Comparison of ENCODE assay signal across 25 cellular contexts in the genomic region with DNA sequence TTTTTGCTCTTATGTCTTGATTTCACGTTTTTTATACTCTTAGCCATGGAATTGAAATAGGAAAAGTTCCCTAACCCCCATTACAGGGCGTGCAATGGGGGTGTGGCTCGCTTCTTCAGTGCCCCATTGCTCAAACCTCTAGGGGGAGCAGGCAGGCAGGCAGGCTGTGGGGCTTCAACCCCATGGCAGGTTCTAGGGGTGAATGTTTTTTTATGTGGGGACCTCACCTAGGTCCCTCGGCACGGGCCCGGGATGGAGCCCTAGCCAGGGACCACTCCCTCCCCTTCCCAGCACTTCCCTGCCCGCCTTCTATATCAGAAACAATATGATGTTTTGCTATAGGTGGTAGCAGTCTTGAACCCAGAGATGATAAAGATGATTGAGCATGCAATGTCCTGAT.
"Had no signal": no experiment of that assay in that cellular context is flagged by ENCODE, and none has a peak within 500 bp of the region (broad histone marks: within the 10 kb centered on the region; RNA-seq: fewer than 3 reads in every experiment).

No MANE protein-coding gene starts in this region.

- H3K27me3 ChIP-seq: body of pancreas, breast epithelium, SJCRH30 had no signal

- H3K4me1 Mint-ChIP-seq: activated CD4-positive, alpha-beta T cell treated with anti-CD3 and anti-CD28 coated beads for 36 hours; activated CD4-positive, alpha-beta T cell treated with anti-CD3 and anti-CD28 coated beads, Interleukin-2, amount 10 ng/mL, durations not matched to agents 7 days and 5 days; activated naive CD4-positive, alpha-beta T cell treated with anti-CD3 and anti-CD28 coated beads, Interleukin-2, amount 50 U/mL, for 24 hours; activated naive CD8-positive, alpha-beta T cell treated with anti-CD3 and anti-CD28 coated beads, Interleukin-2, amount 10 ng/mL, durations not matched to agents 7 days and 5 days had no signal

- H3K36me3 ChIP-seq: breast epithelium, SJCRH30 had no signal

- H3K27ac Mint-ChIP-seq: activated CD4-positive, alpha-beta T cell treated with anti-CD3 and anti-CD28 coated beads for 36 hours; activated CD4-positive, alpha-beta T cell treated with anti-CD3 and anti-CD28 coated beads, Interleukin-2, amount 10 ng/mL, durations not matched to agents 7 days and 5 days; activated CD8-positive, alpha-beta T cell treated with anti-CD3 and anti-CD28 coated beads, Interleukin-2, amount 10 ng/mL, durations not matched to agents 7 days and 5 days; activated naive CD4-positive, alpha-beta T cell treated with anti-CD3 and anti-CD28 coated beads, Interleukin-2, amount 50 U/mL, for 24 hours; activated naive CD8-positive, alpha-beta T cell treated with anti-CD3 and anti-CD28 coated beads, Interleukin-2, amount 10 ng/mL, durations not matched to agents 7 days and 5 days; activated T-cell treated with anti-CD3 and anti-CD28 coated beads, Interleukin-2, amount 50 U/mL, for 24 hours; activated T-helper 2 cell treated with anti-CD3 and anti-CD28 coated beads, Interferon-gamma antibody, Interleukin-2, Interleukin-4, amounts not matched to agents 10 μg/mL and 5 μg/mL and 100 μg/mL, durations not matched to agents 14 hours and 24 hours and 36 hours had no signal

- H3K9me3 ChIP-seq: body of pancreas, breast epithelium, SJCRH30 had no signal

- H3K4me3 Mint-ChIP-seq: activated CD4-positive, alpha-beta T cell treated with anti-CD3 and anti-CD28 coated beads for 36 hours; activated CD4-positive, alpha-beta T cell treated with anti-CD3 and anti-CD28 coated beads, Interleukin-2, amount 10 ng/mL, durations not matched to agents 7 days and 5 days; activated CD8-positive, alpha-beta T cell treated with anti-CD3 and anti-CD28 coated beads, Interleukin-2, amount 10 ng/mL, durations not matched to agents 7 days and 5 days; activated naive CD4-positive, alpha-beta T cell treated with anti-CD3 and anti-CD28 coated beads, Interleukin-2, amount 50 U/mL, for 24 hours; activated naive CD8-positive, alpha-beta T cell treated with anti-CD3 and anti-CD28 coated beads, Interleukin-2, amount 10 ng/mL, durations not matched to agents 7 days and 5 days; activated T-cell treated with anti-CD3 and anti-CD28 coated beads, Interleukin-2, amount 50 U/mL, for 24 hours had no signal

- H3K27me3 Mint-ChIP-seq: activated CD4-positive, alpha-beta T cell treated with anti-CD3 and anti-CD28 coated beads for 36 hours; activated CD4-positive, alpha-beta T cell treated with anti-CD3 and anti-CD28 coated beads, Interleukin-2, amount 10 ng/mL, durations not matched to agents 7 days and 5 days; activated naive CD4-positive, alpha-beta T cell treated with anti-CD3 and anti-CD28 coated beads, Interleukin-2, amount 50 U/mL, for 24 hours; activated naive CD8-positive, alpha-beta T cell treated with anti-CD3 and anti-CD28 coated beads, Interleukin-2, amount 10 ng/mL, durations not matched to agents 7 days and 5 days; activated T-cell treated with anti-CD3 and anti-CD28 coated beads, Interleukin-2, amount 50 U/mL, for 24 hours had no signal

- H3K4me2 ChIP-seq: PC-9 had no signal

- H2AFZ ChIP-seq: PC-9 had no signal

- H3K9me3 Mint-ChIP-seq: activated CD4-positive, alpha-beta T cell treated with anti-CD3 and anti-CD28 coated beads, Interleukin-2, amount 10 ng/mL, durations not matched to agents 7 days and 5 days; activated naive CD4-positive, alpha-beta T cell treated with anti-CD3 and anti-CD28 coated beads, Interleukin-2, amount 50 U/mL, for 24 hours; activated naive CD8-positive, alpha-beta T cell treated with anti-CD3 and anti-CD28 coated beads, Interleukin-2, amount 10 ng/mL, durations not matched to agents 7 days and 5 days; activated T-helper 2 cell treated with anti-CD3 and anti-CD28 coated beads, Interferon-gamma antibody, Interleukin-2, Interleukin-4, amounts not matched to agents 10 μg/mL and 5 μg/mL and 100 μg/mL, durations not matched to agents 14 hours and 24 hours and 36 hours had no signal

- DNase-seq: activated CD4-positive, alpha-beta T cell treated with anti-CD3 and anti-CD28 coated beads for 36 hours; activated CD4-positive, alpha-beta T cell treated with anti-CD3 and anti-CD28 coated beads, Interleukin-2, amount 10 ng/mL, durations not matched to agents 7 days and 5 days; activated CD4-positive, alpha-beta T cell treated with anti-CD3 and anti-CD28 coated beads, Interleukin-2, amount 50 U/mL, for 48 hours; activated CD8-positive, alpha-beta T cell treated with anti-CD3 and anti-CD28 coated beads, Interleukin-2, amount 10 ng/mL, durations not matched to agents 7 days and 5 days; activated gamma-delta T cell; activated naive CD4-positive, alpha-beta T cell treated with Interleukin-2 at 50 U/mL for 16 hours; activated naive CD8-positive, alpha-beta T cell treated with anti-CD3 and anti-CD28 coated beads, Interleukin-2, amount 10 ng/mL, durations not matched to agents 7 days and 5 days; activated T-cell treated with anti-CD3 and anti-CD28 coated beads, Interleukin-2, amount 50 U/mL, for 24 hours; body of pancreas; NCI-H1105 treated with DMSO at 0.1 percent for 48 hours; NCI-H1436; NCI-H1694; NCI-H1930; NCI-H2081 treated with DMSO at 0.1 percent for 48 hours; NCI-H345; NCI-H524 treated with DMSO at 0.1 percent for 48 hours; NK-92 treated with Interleukin-12 subunit alpha and Interleukin-12 subunit beta, amount 100 ng/mL, for 24 hours; PC-9; Right ventricle myocardium superior; SJCRH30 had no signal

- H3K4me1 ChIP-seq: body of pancreas, breast epithelium, SJCRH30 had no signal

- ATAC-seq: activated CD4-positive, alpha-beta T cell treated with anti-CD3 and anti-CD28 coated beads for 36 hours; activated CD8-positive, alpha-beta T cell treated with anti-CD3 and anti-CD28 coated beads, Interleukin-2, amount 10 ng/mL, durations not matched to agents 7 days and 5 days; body of pancreas had no signal

- H3K27ac ChIP-seq: body of pancreas, breast epithelium, coronary artery, PC-9, SJCRH30, SK-N-MC had no signal

- H3K36me3 Mint-ChIP-seq: activated naive CD4-positive, alpha-beta T cell treated with anti-CD3 and anti-CD28 coated beads, Interleukin-2, amount 50 U/mL, for 24 hours; activated naive CD8-positive, alpha-beta T cell treated with anti-CD3 and anti-CD28 coated beads, Interleukin-2, amount 10 ng/mL, durations not matched to agents 7 days and 5 days had no signal

- H3K4me3 ChIP-seq: body of pancreas, breast epithelium, coronary artery, PC-9, SJCRH30, SK-N-MC had no signal
